Comparison of ENCODE assay signal across 8 cellular contexts in the genomic region with DNA sequence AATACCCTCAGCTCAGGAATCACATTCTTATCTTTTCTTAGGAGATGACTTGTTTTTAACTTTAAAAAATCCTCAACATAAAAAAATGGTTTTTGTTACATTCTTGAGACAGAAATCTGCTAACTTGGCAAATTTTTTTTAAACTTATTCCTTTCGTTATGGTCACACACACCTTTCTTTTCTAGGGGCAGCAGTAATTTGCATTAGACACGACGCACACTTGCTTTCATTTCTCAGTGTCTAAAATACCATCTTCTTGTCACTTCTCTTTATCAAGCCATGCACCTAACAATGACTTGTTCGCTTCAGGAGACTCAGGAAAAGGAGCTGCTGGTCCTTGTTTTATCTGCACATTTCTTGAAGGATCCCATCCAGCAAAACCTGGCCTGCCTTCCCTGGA.
DNase-seq lines count a peak whose midpoint lies in the region; ATAC-seq and TF ChIP-seq lines count a peak whose summit lies in the region.

No MANE protein-coding gene starts in this region.

- no peak overlapping the region for H3K9ac ChIP-seq in fibroblast of lung (ENCODE audit: insufficient read depth, low read length)

- peaks cover 5% of the 10 kb centered on the region for H3K4me1 ChIP-seq in fibroblast of lung (ENCODE audit: control insufficient read depth, extremely low read depth, insufficient read depth, low read length)

- no peaks in the 10 kb centered on the region for H3K27me3 ChIP-seq in fibroblast of lung (ENCODE audit: control insufficient read depth, insufficient read depth, low read length)

- H2AFZ ChIP-seq in fibroblast of lung (ENCODE audit: low read length), result no peak overlapping the region

- in situ Hi-C loops in GM13976 (cut with MboI; ENCODE audit: low sequenced_read_pairs, unreplicated experiment), result no loop called here

- H3K4me2 ChIP-seq in fibroblast of lung (ENCODE audit: extremely low read depth, insufficient read depth, low read length), result peak overlapping the region; percentile 35

- TF ChIP-seq CTCF in GM13976 (IDR thresholded peaks at IDR 0.05; ENCODE audit: borderline replicate concordance, control extremely low read depth, extremely low read depth, insufficient read depth, missing control alignments) (no peak), fibroblast of lung (conservative IDR thresholded peaks at IDR 0.05 in 1 of 2, IDR thresholded peaks at IDR 0.05 in 1 of 2; ENCODE audit: low read depth in 1 of 2, low read length in 2 of 2) (no peak)

- peak; percentile 73 for ATAC-seq in GM21529 (IDR thresholded peaks at IDR 0.05; ENCODE audit: unreplicated experiment)

- no peaks in the 10 kb centered on the region for H4K20me1 ChIP-seq in fibroblast of lung (ENCODE audit: control insufficient read depth, extremely low read depth, insufficient read depth, low read length)

- no peaks in the 10 kb centered on the region for H3K36me3 ChIP-seq in KOPT-K1 (ENCODE audit: insufficient read depth, low read length)
- no peaks in the 10 kb centered on the region for H3K36me3 ChIP-seq in fibroblast of lung (ENCODE audit: control insufficient read depth, insufficient read depth, low read length)

- no peak overlapping the region for H3K4me3 ChIP-seq in fibroblast of lung (replicated peaks in 1 of 4; ENCODE audit: control extremely low read depth in 1 of 4, insufficient read depth in 1 of 4, low read depth in 3 of 4, low read length in 4 of 4)

- H3K79me2 ChIP-seq in fibroblast of lung (ENCODE audit: control insufficient read depth, insufficient read depth, low read length), result no peaks in the 10 kb centered on the region

- DNase-seq in GM13976 (ENCODE audit: low spot score) (peak; percentile 28), fibroblast of lung (ENCODE audit: low read depth in 2 of 2) (no peak), head of caudate nucleus (no peak), mucosa of gallbladder (ENCODE audit: low spot score) (no peak)
- no peak for DNase-seq in stimulated activated CD4-positive, alpha-beta T cell treated with anti-CD3 and anti-CD28 coated beads, Interleukin-4, amount 100 ng/mL, for 4 hours
- DNase-seq in activated CD4-positive, alpha-beta T cell treated with anti-CD3 and anti-CD28 coated beads for 4 hours, result no peak

- H3K9me3 ChIP-seq in KOPT-K1 (ENCODE audit: insufficient read depth, low read length, poor library complexity, severe bottlenecking), result no peaks in the 10 kb centered on the region
- H3K9me3 ChIP-seq in fibroblast of lung (ENCODE audit: control insufficient read depth, insufficient read depth, low read depth, low read length), result no peaks in the 10 kb centered on the region

- intact Hi-C loops in head of caudate nucleus (cut with DNase I), result no loop called here

- peak overlapping the region; percentile 85 for H3K27ac ChIP-seq in KOPT-K1 (ENCODE audit: low read depth, low read length, poor library complexity, severe bottlenecking)
- peak overlapping the region; percentile 27 for H3K27ac ChIP-seq in fibroblast of lung (ENCODE audit: insufficient read depth, low read length)
